In the genomic region with DNA sequence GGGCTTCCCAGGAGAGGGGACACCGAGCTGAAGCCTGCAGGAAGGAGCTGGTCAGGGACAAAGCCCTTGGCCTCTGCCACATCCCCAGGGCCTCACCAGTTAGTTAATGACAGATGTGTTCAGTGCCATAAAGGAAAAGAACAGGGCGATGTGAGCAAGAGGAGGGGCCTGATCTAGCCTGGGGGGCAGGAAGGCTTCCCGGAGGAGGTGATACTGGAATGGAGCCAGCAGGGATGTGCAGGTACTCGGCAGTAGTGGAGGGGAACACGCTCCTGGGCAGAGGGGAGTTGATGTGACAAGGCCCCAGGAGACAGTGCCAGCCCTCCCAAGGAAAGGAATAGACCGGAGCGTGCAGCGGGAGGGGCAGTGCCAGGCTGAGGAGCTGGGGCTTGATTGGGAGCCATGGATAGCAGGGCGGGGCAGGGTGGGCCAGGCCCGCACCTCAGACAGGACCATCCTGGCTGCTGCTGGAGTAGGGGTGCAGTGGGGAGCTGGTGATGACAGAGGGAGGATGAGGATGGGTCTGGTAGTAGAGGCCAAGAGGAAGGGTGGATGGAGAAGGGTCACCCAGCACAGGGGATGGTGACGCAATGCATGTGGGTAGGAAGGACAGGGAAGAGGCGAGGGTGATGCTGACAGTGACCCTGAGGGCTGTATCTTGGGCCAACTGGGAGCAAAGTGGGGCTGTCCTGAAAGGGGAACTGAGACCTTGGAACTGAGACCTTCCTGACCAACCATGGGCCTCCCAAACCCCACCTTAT, we compare ENCODE assay signal across 1 cellular context.
A peak's percentile ranks its signal among the peaks of the same experiment; 100 is the strongest.
TF ChIP-seq lines count a peak whose summit lies in the region.

No MANE protein-coding gene starts in this region.

TF ChIP-seq in Ishikawa, 13 proteins besides CTCF, POLR2A, EP300 and RAD21:
- no peak for TF ChIP-seq NFIC (IDR thresholded peaks at IDR 0.05)
- peak; percentile 18; the same call in 1 of the 2 replicates for TF ChIP-seq CEBPB (IDR thresholded peaks at IDR 0.05)
